In genomic region chr22:30754971-30755759, GRCh38 we compare ENCODE assay signal across 8 cellular contexts.
DNase-seq lines count a peak whose midpoint lies in the region; ATAC-seq and TF ChIP-seq lines count a peak whose summit lies in the region.

No MANE protein-coding gene starts in this region.

- ATAC-seq in left lung (peak; percentile 90), GM18867 (IDR thresholded peaks at IDR 0.05; ENCODE audit: unreplicated experiment) (no peak)

- no peaks in the 10 kb centered on the region for H3K36me3 ChIP-seq in WERI-Rb-1
- no peaks in the 10 kb centered on the region for H3K36me3 ChIP-seq in left lung

- no peaks in the 10 kb centered on the region for H3K27me3 Mint-ChIP-seq in chondrocyte (ENCODE audit: low read depth)

- H3K27me3 ChIP-seq in WERI-Rb-1 (ENCODE audit: insufficient read depth, low read depth, severe bottlenecking): no peaks in the 10 kb centered on the region
- no peaks in the 10 kb centered on the region for H3K27me3 ChIP-seq in left lung

- TF ChIP-seq CTCF in WERI-Rb-1 (IDR thresholded peaks at IDR 0.05; ENCODE audit: low read depth, low read length): peak; percentile 82
- peak; percentile 88 for TF ChIP-seq CTCF in chondrocyte (IDR thresholded peaks at IDR 0.05)
- TF ChIP-seq CTCF in left lung (IDR thresholded peaks at IDR 0.05): peak; percentile 34 to 57

- H3K27ac ChIP-seq in WERI-Rb-1 (no peak overlapping the region), left lung (no peak overlapping the region)

- H3K9me3 Mint-ChIP-seq in chondrocyte (ENCODE audit: low read depth): no peaks in the 10 kb centered on the region

- intact Hi-C loops in left lung (cut with DNase I): loop anchor here in 1 of 2 donors (10.0 kb wide), 1 partner anchor 120 kb away; the partner anchor contains the start of gene SLC35E4

- H3K27ac Mint-ChIP-seq in chondrocyte (ENCODE audit: unreplicated experiment): no peak overlapping the region

- DNase-seq in activated CD4-positive, CD25-positive, alpha-beta regulatory T cell treated with anti-CD3 and anti-CD28 coated beads, Interleukin-2, amount 50 U/mL, for 16 hours (ENCODE audit: low read depth, low spot score): peak; percentile 33
- no peak for DNase-seq in activated CD4-positive, CD25-positive, alpha-beta regulatory T cell treated with anti-CD3 and anti-CD28 coated beads, Interleukin-2, amount 50 U/mL, for 72 hours
- peak; percentile 10 for DNase-seq in NCI-H1436 treated with DMSO at 0.1 percent for 48 hours (lab: John Stamatoyannopoulos, UW)
- DNase-seq in WERI-Rb-1: peak; percentile 75
- DNase-seq in chondrocyte (ENCODE audit: low spot score): no peak
- peak in 1 of 2 donors; percentile 44 for DNase-seq in left lung
- DNase-seq in stimulated activated CD4-positive, alpha-beta T cell treated with anti-CD3 and anti-CD28 coated beads, TNF-alpha, amount 100 ng/mL, for 4 hours (ENCODE audit: low read depth in 3 of 3): peak in 2 of 3 experiments; percentile 9 to 19

- peaks cover 2% of the 10 kb centered on the region for H3K36me3 Mint-ChIP-seq in chondrocyte (ENCODE audit: low read depth)

- H3K9me3 ChIP-seq in WERI-Rb-1 (ENCODE audit: severe bottlenecking) (no peaks in the 10 kb centered on the region), left lung (no peaks in the 10 kb centered on the region)

- no peak overlapping the region for H3K4me3 ChIP-seq in WERI-Rb-1 (ENCODE audit: low read depth, low read length)
- no peak overlapping the region for H3K4me3 ChIP-seq in left lung

- no peak overlapping the region for H3K4me3 Mint-ChIP-seq in chondrocyte (ENCODE audit: unreplicated experiment)

- H3K4me1 Mint-ChIP-seq in chondrocyte (ENCODE audit: low read depth): peaks cover 20% of the 10 kb centered on the region

- no peaks in the 10 kb centered on the region for H3K4me1 ChIP-seq in left lung

Comparison
In these comparisons a context has a peak if more than half of its experiments do, and no peak if none do; other contexts are left out.
1. DNase-seq: peak in activated CD4-positive, CD25-positive, alpha-beta regulatory T cell treated with anti-CD3 and anti-CD28 coated beads, Interleukin-2, amount 50 U/mL, for 16 hours (single experiment), NCI-H1436 treated with DMSO at 0.1 percent for 48 hours (single experiment), WERI-Rb-1 (single experiment) and stimulated activated CD4-positive, alpha-beta T cell treated with anti-CD3 and anti-CD28 coated beads, TNF-alpha, amount 100 ng/mL, for 4 hours (2 of 3); none in activated CD4-positive, CD25-positive, alpha-beta regulatory T cell treated with anti-CD3 and anti-CD28 coated beads, Interleukin-2, amount 50 U/mL, for 72 hours (single experiment) and chondrocyte (single experiment).
2. Peak in every context shown above with its lines, with median percentiles within 50 percentile points of each other: CTCF ChIP-seq.